In genomic region chr15:36942248-36942827, GRCh38 we compare ENCODE assay signal across 31 cellular contexts.
"Had no signal": no experiment of that assay in that cellular context is flagged by ENCODE, and none has a peak within 500 bp of the region (broad histone marks: within the 10 kb centered on the region; RNA-seq: fewer than 3 reads in every experiment).

No MANE protein-coding gene starts in this region.

- ATAC-seq: activated CD8-positive, alpha-beta memory T cell treated with anti-CD3 and anti-CD28 coated beads, Interleukin-2, amount 10 ng/mL, durations not matched to agents 7 days and 5 days; Panc1 had no signal

- H3K4me1 Mint-ChIP-seq: activated CD4-positive, alpha-beta memory T cell treated with anti-CD3 and anti-CD28 coated beads, Interleukin-2, amount 10 ng/mL, durations not matched to agents 7 days and 5 days; activated CD8-positive, alpha-beta memory T cell treated with anti-CD3 and anti-CD28 coated beads, Interleukin-2, amount 10 ng/mL, durations not matched to agents 7 days and 5 days; activated naive CD4-positive, alpha-beta T cell treated with anti-CD3 and anti-CD28 coated beads, Interleukin-2, amount 50 U/mL, for 24 hours; activated naive CD8-positive, alpha-beta T cell treated with anti-CD3 and anti-CD28 coated beads, Interleukin-2, amount 10 ng/mL, durations not matched to agents 7 days and 5 days had no signal

- H3K36me3 Mint-ChIP-seq: activated CD8-positive, alpha-beta memory T cell treated with anti-CD3 and anti-CD28 coated beads, Interleukin-2, amount 10 ng/mL, durations not matched to agents 7 days and 5 days; activated naive CD4-positive, alpha-beta T cell treated with anti-CD3 and anti-CD28 coated beads, Interleukin-2, amount 50 U/mL, for 24 hours; activated naive CD8-positive, alpha-beta T cell treated with anti-CD3 and anti-CD28 coated beads, Interleukin-2, amount 10 ng/mL, durations not matched to agents 7 days and 5 days had no signal

- H3K27ac ChIP-seq: ascending aorta, breast epithelium, SJCRH30, SK-N-MC, WERI-Rb-1 had no signal

- H3K27me3 ChIP-seq: ascending aorta, breast epithelium, MG63, SJCRH30 had no signal

- H3K27ac Mint-ChIP-seq: activated CD4-positive, alpha-beta memory T cell treated with anti-CD3 and anti-CD28 coated beads, Interleukin-2, amount 10 ng/mL, durations not matched to agents 7 days and 5 days; activated CD8-positive, alpha-beta memory T cell treated with anti-CD3 and anti-CD28 coated beads, Interleukin-2, amount 10 ng/mL, durations not matched to agents 7 days and 5 days; activated naive CD4-positive, alpha-beta T cell treated with anti-CD3 and anti-CD28 coated beads, Interleukin-2, amount 50 U/mL, for 24 hours; activated naive CD8-positive, alpha-beta T cell treated with anti-CD3 and anti-CD28 coated beads, Interleukin-2, amount 10 ng/mL, durations not matched to agents 7 days and 5 days had no signal

- H3K4me3 ChIP-seq: ascending aorta, breast epithelium, MG63, SJCRH30, SK-N-MC had no signal

- H3K36me3 ChIP-seq: ascending aorta, breast epithelium, MG63, SJCRH30 had no signal

- DNase-seq: activated CD4-positive, alpha-beta memory T cell treated with anti-CD3 and anti-CD28 coated beads, Interleukin-2, amount 10 ng/mL, durations not matched to agents 7 days and 5 days; activated CD4-positive, alpha-beta T cell treated with anti-CD3 and anti-CD28 coated beads for 1 hour; activated CD4-positive, alpha-beta T cell treated with anti-CD3 and anti-CD28 coated beads for 48 hours; activated CD4-positive, CD25-positive, alpha-beta regulatory T cell; activated CD8-positive, alpha-beta memory T cell treated with anti-CD3 and anti-CD28 coated beads for 24 hours; activated CD8-positive, alpha-beta memory T cell treated with anti-CD3 and anti-CD28 coated beads, Interleukin-2, amount 10 ng/mL, durations not matched to agents 7 days and 5 days; activated CD8-positive, alpha-beta memory T cell treated with anti-CD3 and anti-CD28 coated beads, Interleukin-2, amount 50 U/mL, for 48 hours; activated effector memory CD4-positive, alpha-beta T cell treated with Interleukin-2 at 50 U/mL for 16 hours; activated naive CD8-positive, alpha-beta T cell treated with anti-CD3 and anti-CD28 coated beads, Interleukin-2, amount 10 ng/mL, durations not matched to agents 7 days and 5 days; activated T-cell treated with anti-CD3 and anti-CD28 coated beads, Interleukin-2, amount 50 U/mL, for 48 hours; amygdala; central memory CD4-positive, alpha-beta T cell; Kasumi-1; MG63; NCI-H1048; NCI-H1105 treated with DMSO at 0.1 percent for 48 hours; NCI-H1436; NCI-H1694; NCI-H1930; NCI-H2081 treated with DMSO at 0.1 percent for 48 hours; NCI-H345; NCI-H524 treated with DMSO at 0.1 percent for 48 hours; SHP77; SJCRH30; T1000; WERI-Rb-1 had no signal

- H3K4me3 Mint-ChIP-seq: activated CD4-positive, alpha-beta memory T cell treated with anti-CD3 and anti-CD28 coated beads, Interleukin-2, amount 10 ng/mL, durations not matched to agents 7 days and 5 days; activated CD8-positive, alpha-beta memory T cell treated with anti-CD3 and anti-CD28 coated beads, Interleukin-2, amount 10 ng/mL, durations not matched to agents 7 days and 5 days; activated naive CD4-positive, alpha-beta T cell treated with anti-CD3 and anti-CD28 coated beads, Interleukin-2, amount 50 U/mL, for 24 hours; activated naive CD8-positive, alpha-beta T cell treated with anti-CD3 and anti-CD28 coated beads, Interleukin-2, amount 10 ng/mL, durations not matched to agents 7 days and 5 days had no signal

- H3K4me1 ChIP-seq: breast epithelium, SJCRH30 had no signal

- H3K27me3 Mint-ChIP-seq: activated CD4-positive, alpha-beta memory T cell treated with anti-CD3 and anti-CD28 coated beads, Interleukin-2, amount 10 ng/mL, durations not matched to agents 7 days and 5 days had no signal

- H3K9me3 ChIP-seq: ascending aorta, breast epithelium, MG63, SJCRH30 had no signal
